ENCODE assay signal across 9 cellular contexts in genomic region chr3:106755336-106755735, GRCh38.
"Had no signal": no experiment of that assay in that cellular context is flagged by ENCODE, and none has a peak within 500 bp of the region (broad histone marks: within the 10 kb centered on the region; RNA-seq: fewer than 3 reads in every experiment).

No MANE protein-coding gene starts in this region.

- FAIRE-seq: HTR-8/SVneo, K562 had no signal

- H3K4me1 ChIP-seq: HAP-1 had no signal

- DNase-seq: GM23248, GOT3, H7, HFFc6, IMR-90, KG1 had no signal

- H2AFZ ChIP-seq: GM23248 had no signal

- H3K9ac ChIP-seq: GM23248 had no signal

- H3K36me3 ChIP-seq: HAP-1 had no signal

- H3K27ac ChIP-seq: GM23248 had no signal

- H3K4me3 ChIP-seq: GM23248, HAP-1, K562 had no signal

- H3K9me3 ChIP-seq: HAP-1 had no signal
